In the genomic region with DNA sequence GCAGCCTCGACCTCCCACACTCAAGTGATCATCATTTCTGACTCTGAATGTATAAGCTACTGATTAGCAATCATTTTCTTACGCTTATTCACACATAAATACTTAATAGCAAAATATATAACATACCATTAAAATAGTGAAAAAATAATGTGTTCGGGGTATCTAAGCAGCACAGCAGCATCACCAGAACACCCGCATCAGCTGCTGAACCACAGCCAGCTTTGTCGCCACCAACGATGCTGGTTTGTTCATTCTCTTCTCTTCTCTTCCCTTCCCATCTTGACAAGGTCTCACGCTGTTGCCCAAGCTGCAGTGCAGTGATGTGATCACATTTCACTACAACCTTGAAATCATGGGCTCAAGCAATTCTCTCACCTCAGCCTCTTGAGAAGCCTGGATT, we compare ENCODE assay signal across 2 cellular contexts.
A peak's percentile ranks its signal among the peaks of the same experiment; 100 is the strongest.
TF ChIP-seq lines count a peak whose summit lies in the region.

No MANE protein-coding gene starts in this region.

TF ChIP-seq in K562, 482 proteins besides CTCF, POLR2A, EP300 and RAD21:
- TF ChIP-seq, protein P1, sequence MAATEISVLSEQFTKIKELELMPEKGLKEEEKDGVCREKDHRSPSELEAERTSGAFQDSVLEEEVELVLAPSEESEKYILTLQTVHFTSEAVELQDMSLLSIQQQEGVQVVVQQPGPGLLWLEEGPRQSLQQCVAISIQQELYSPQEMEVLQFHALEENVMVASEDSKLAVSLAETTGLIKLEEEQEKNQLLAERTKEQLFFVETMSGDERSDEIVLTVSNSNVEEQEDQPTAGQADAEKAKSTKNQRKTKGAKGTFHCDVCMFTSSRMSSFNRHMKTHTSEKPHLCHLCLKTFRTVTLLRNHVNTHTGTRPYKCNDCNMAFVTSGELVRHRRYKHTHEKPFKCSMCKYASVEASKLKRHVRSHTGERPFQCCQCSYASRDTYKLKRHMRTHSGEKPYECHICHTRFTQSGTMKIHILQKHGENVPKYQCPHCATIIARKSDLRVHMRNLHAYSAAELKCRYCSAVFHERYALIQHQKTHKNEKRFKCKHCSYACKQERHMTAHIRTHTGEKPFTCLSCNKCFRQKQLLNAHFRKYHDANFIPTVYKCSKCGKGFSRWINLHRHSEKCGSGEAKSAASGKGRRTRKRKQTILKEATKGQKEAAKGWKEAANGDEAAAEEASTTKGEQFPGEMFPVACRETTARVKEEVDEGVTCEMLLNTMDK (IDR thresholded peaks at IDR 0.05; ENCODE audit: borderline replicate concordance, insufficient read depth, low read depth, low read length, poor library complexity, severe bottlenecking) = no peak
- TF ChIP-seq HNRNPK (IDR thresholded peaks at IDR 0.05; ENCODE audit: low read depth, low read length, poor library complexity, severe bottlenecking) (peak; percentile 83), PCBP1 (IDR thresholded peaks at IDR 0.05; ENCODE audit: low read depth, low read length, poor library complexity, severe bottlenecking) (peak; percentile 41)
TF ChIP-seq in K562: peak in this region for 2.

TF ChIP-seq in neural cell, 6 proteins besides CTCF, POLR2A, EP300 and RAD21 (continued from another document):
- TF ChIP-seq, protein P2, sequence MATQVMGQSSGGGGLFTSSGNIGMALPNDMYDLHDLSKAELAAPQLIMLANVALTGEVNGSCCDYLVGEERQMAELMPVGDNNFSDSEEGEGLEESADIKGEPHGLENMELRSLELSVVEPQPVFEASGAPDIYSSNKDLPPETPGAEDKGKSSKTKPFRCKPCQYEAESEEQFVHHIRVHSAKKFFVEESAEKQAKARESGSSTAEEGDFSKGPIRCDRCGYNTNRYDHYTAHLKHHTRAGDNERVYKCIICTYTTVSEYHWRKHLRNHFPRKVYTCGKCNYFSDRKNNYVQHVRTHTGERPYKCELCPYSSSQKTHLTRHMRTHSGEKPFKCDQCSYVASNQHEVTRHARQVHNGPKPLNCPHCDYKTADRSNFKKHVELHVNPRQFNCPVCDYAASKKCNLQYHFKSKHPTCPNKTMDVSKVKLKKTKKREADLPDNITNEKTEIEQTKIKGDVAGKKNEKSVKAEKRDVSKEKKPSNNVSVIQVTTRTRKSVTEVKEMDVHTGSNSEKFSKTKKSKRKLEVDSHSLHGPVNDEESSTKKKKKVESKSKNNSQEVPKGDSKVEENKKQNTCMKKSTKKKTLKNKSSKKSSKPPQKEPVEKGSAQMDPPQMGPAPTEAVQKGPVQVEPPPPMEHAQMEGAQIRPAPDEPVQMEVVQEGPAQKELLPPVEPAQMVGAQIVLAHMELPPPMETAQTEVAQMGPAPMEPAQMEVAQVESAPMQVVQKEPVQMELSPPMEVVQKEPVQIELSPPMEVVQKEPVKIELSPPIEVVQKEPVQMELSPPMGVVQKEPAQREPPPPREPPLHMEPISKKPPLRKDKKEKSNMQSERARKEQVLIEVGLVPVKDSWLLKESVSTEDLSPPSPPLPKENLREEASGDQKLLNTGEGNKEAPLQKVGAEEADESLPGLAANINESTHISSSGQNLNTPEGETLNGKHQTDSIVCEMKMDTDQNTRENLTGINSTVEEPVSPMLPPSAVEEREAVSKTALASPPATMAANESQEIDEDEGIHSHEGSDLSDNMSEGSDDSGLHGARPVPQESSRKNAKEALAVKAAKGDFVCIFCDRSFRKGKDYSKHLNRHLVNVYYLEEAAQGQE (IDR thresholded peaks at IDR 0.05; ENCODE audit: borderline replicate concordance) = no peak
- TF ChIP-seq SMC3 (conservative IDR thresholded peaks at IDR 0.05; ENCODE audit: poor library complexity) (no peak), POLR2AphosphoS5 (IDR thresholded peaks at IDR 0.05) (no peak), MXI1 (conservative IDR thresholded peaks at IDR 0.05; ENCODE audit: poor library complexity, severe bottlenecking) (no peak), TAF1 (IDR thresholded peaks at IDR 0.05; ENCODE audit: low read depth) (no peak)
TF ChIP-seq in neural cell: peak in this region for 0.
